21 cellular contexts compared by ENCODE assay signal in the genomic region with DNA sequence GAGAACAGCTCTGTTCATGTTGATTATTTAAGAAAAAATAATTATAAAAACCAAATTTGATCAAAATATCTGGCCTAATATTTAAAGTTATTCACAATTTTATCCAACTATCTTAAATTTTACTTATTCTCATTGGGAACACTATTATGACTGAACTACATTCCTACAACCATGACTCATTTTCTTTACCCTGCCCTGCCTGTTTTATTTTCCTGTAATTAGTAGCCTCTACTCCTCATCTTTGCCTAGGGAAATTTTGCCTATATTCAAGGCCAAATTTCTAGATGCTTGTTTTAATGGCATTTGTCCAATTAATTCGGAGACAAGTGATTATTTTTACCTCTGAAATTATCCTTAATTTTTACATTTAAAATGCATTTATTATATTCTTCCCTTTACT.
"Had no signal": no experiment of that assay in that cellular context is flagged by ENCODE, and none has a peak within 500 bp of the region (broad histone marks: within the 10 kb centered on the region; RNA-seq: fewer than 3 reads in every experiment).

No MANE protein-coding gene starts in this region.

- H3K27ac ChIP-seq: lower lobe of right lung, right lobe of liver, skin epidermis, transverse colon had no signal

- H3K4me1 ChIP-seq: lower lobe of right lung, right lobe of liver, transverse colon had no signal

- ATAC-seq: activated T-cell treated with anti-CD3 and anti-CD28 coated beads, Interleukin-2, amount 50 U/mL, for 72 hours; left lobe of liver; lower lobe of right lung; naive thymus-derived CD4-positive, alpha-beta T cell; right lobe of liver; stimulated activated memory B cell treated with anti-CD40 and anti-IgM and Interleukin-4, amounts not matched to agents 10 μg/mL and 1 μg/mL and 100 μg/mL, for 72 hours had no signal

- H3K27me3 ChIP-seq: right lobe of liver, transverse colon had no signal

- DNase-seq: activated CD4-positive, alpha-beta T cell treated with anti-CD3 and anti-CD28 coated beads for 4 hours; activated CD4-positive, alpha-beta T cell treated with anti-CD3 and anti-CD28 coated beads, Interleukin-2, amount 50 U/mL, for 48 hours; activated CD4-positive, CD25-positive, alpha-beta regulatory T cell; activated effector memory CD4-positive, alpha-beta T cell treated with Interleukin-2 at 50 U/mL for 16 hours; activated naive CD4-positive, alpha-beta T cell treated with anti-CD3 and anti-CD28 coated beads for 36 hours; activated naive CD8-positive, alpha-beta T cell treated with anti-CD3 and anti-CD28 coated beads, Interleukin-2, amount 10 ng/mL, durations not matched to agents 7 days and 5 days; activated T-cell treated with anti-CD3 and anti-CD28 coated beads, Interleukin-2, amount 50 U/mL, for 72 hours; amniotic stem cell; cortex of kidney; kidney; lower lobe of right lung; naive thymus-derived CD4-positive, alpha-beta T cell; occipital lobe; posterior cingulate gyrus; right lobe of liver; stimulated activated CD4-positive, alpha-beta T cell treated with anti-CD3 and anti-CD28 coated beads, Interleukin-1b, Interleukin-23, amount 100 ng/mL, for 48 hours; T-helper 9 cell; transverse colon had no signal
